9 cellular contexts compared by ENCODE assay signal in genomic region chr17:73278465-73279453, GRCh38. TPM values are rescaled to one million over a fixed set of nuclear protein-coding genes. Genes with fewer than 3 reads are reported as not detected.
DNase-seq lines count a peak whose midpoint lies in the region; ATAC-seq and TF ChIP-seq lines count a peak whose summit lies in the region.
"Had no signal": no experiment of that assay in that cellular context is flagged by ENCODE, and none has a peak within 500 bp of the region (broad histone marks: within the 10 kb centered on the region; RNA-seq: fewer than 3 reads in every experiment).

No MANE protein-coding gene starts in this region.

- H3K27ac ChIP-seq in PC-9 (peak overlapping the region; percentile 14; the same call in 1 of the 2 replicates), spleen (peak overlapping the region in 5 of 8 donors; percentile 5 to 46 (median 38)), brain microvascular endothelial cell (no peak overlapping the region)

- no TSS peak for BruUV-seq in PC-9 (replicated peaks; lab: Mats Ljungman, UMichigan)

- H3K9me2 ChIP-seq in PC-9 (ENCODE audit: insufficient read depth): no peaks in the 10 kb centered on the region

- no peaks in the 10 kb centered on the region; the same call in 1 of the 2 replicates for H3K27me3 Mint-ChIP-seq in HFFc6 (ENCODE audit: insufficient read depth)

- no peak for TF ChIP-seq POLR2A in spleen (IDR thresholded peaks at IDR 0.05)

- H3K4me2 ChIP-seq in PC-9: no peak overlapping the region

- no peak overlapping the region for H3K4me3 ChIP-seq in PC-9
- H3K4me3 ChIP-seq in spleen: no peak overlapping the region
- H3K4me3 ChIP-seq in brain microvascular endothelial cell (ENCODE audit: low read depth, low read length): no peak overlapping the region

- peaks cover 13% of the 10 kb centered on the region for H3K4me1 Mint-ChIP-seq in HFFc6 (ENCODE audit: low read depth)

- H3K79me2 ChIP-seq in PC-9 (ENCODE audit: low read depth): peaks cover 8% of the 10 kb centered on the region

- CTCF ChIA-PET in PC-9 (lab: Charles Lee): interaction anchor here (1.2 kb wide), 1 partner anchor 13 kb away, joined by 4 read pairs; no protein-coding TSS in a partner anchor

- WGBS in spleen, 5 donors: 60 to 72% (median 69%) methylated on average over 13 to 14 of the region's 14 CpGs

- peaks cover 33% of the 10 kb centered on the region for H3F3A ChIP-seq in PC-9 (ENCODE audit: insufficient read depth, low read depth)

- H3K4me3 Mint-ChIP-seq in HFFc6: no peak overlapping the region
- H3K4me3 Mint-ChIP-seq: T-helper 1 cell treated with Interleukin-12 subunit alpha and Interleukin-12 subunit beta and Interleukin-4 antibody, amounts not matched to agents 30 μg/mL and 1 μg/mL, for 36 hours had no signal

- H4K20me1 ChIP-seq in PC-9 (ENCODE audit: insufficient read depth): 0 out of 2 replicates have a peak, but pooled peaks cover 5% of the 10 kb centered on the region

- ATAC-seq in Right ventricle myocardium superior (ENCODE audit: poor library complexity) (peak; percentile 69), GM19035 (IDR thresholded peaks at IDR 0.05; ENCODE audit: unreplicated experiment) (no peak), HG02884 (IDR thresholded peaks at IDR 0.05; ENCODE audit: unreplicated experiment) (no peak), HG03039 (IDR thresholded peaks at IDR 0.05; ENCODE audit: unreplicated experiment) (no peak)

- no peaks in the 10 kb centered on the region; the same call in 1 of the 2 replicates for H3K36me3 Mint-ChIP-seq in HFFc6 (ENCODE audit: low read depth)

- in situ Hi-C loops in brain microvascular endothelial cell (cut with HindIII; ENCODE audit: low pct_ligation_motif_present, low sequenced_read_pairs): no loop called here

- intact Hi-C loops in PC-9 (cut with micrococcal nuclease; ENCODE audit: unreplicated experiment): no loop called here
- intact Hi-C loops in Right ventricle myocardium superior (cut with DNase I): loop anchor here (5.0 kb wide), 1 partner anchor 34 kb away; the partner anchor contains the start of gene CDC42EP4
- intact Hi-C loops in spleen (cut with DNase I; ENCODE audit: low total_unique reads): no loop called here

- DNase-seq in HFFc6: peak; percentile 8
- DNase-seq in PC-9: peak in 1 of 2 experiments; percentile 32
- DNase-seq in Right ventricle myocardium superior: no peak
- DNase-seq in spleen: no peak
- no peak for DNase-seq in brain microvascular endothelial cell

- TF ChIP-seq CTCF in HFFc6 (IDR thresholded peaks at IDR 0.05): no peak
- no peak for TF ChIP-seq CTCF in PC-9 (conservative IDR thresholded peaks at IDR 0.05)
- TF ChIP-seq CTCF in spleen (IDR thresholded peaks at IDR 0.05 in 8 of 11, conservative IDR thresholded peaks at IDR 0.05 in 3 of 11): no peak
- TF ChIP-seq CTCF in brain microvascular endothelial cell (IDR thresholded peaks at IDR 0.05; ENCODE audit: low read depth, low read length, missing control alignments): no peak

- POLR2A ChIA-PET in PC-9 (lab: Charles Lee; ENCODE audit: unreplicated experiment): no interaction called here

- no peaks in the 10 kb centered on the region for H3K27me3 ChIP-seq in PC-9 (ENCODE audit: insufficient read depth, low read depth)
- peaks cover 0 to 4% (median 0%) of the 10 kb centered on the region in 7 donors for H3K27me3 ChIP-seq in spleen (replicated peaks in 1 of 7)
- H3K27me3 ChIP-seq in brain microvascular endothelial cell (replicated peaks): no peaks in the 10 kb centered on the region

- H2AFZ ChIP-seq in PC-9: no peak overlapping the region

- H3K9me3 ChIP-seq in PC-9 (ENCODE audit: insufficient read depth, low read depth): no peaks in the 10 kb centered on the region
- H3K9me3 ChIP-seq in spleen: no peaks in the 10 kb centered on the region

- no peaks in the 10 kb centered on the region for H3K9me3 Mint-ChIP-seq in HFFc6
- H3K9me3 Mint-ChIP-seq: T-helper 1 cell treated with Interleukin-12 subunit alpha and Interleukin-12 subunit beta and Interleukin-4 antibody, amounts not matched to agents 30 μg/mL and 1 μg/mL, for 36 hours had no signal

- H3K27ac Mint-ChIP-seq in HFFc6: 0 out of 2 replicates have a peak overlapping the region, but pooled peaks have one; percentile 5
- H3K27ac Mint-ChIP-seq: T-helper 1 cell treated with Interleukin-12 subunit alpha and Interleukin-12 subunit beta and Interleukin-4 antibody, amounts not matched to agents 30 μg/mL and 1 μg/mL, for 36 hours had no signal

- H3K4me1 ChIP-seq in PC-9 (replicated peaks; ENCODE audit: insufficient read depth): no peaks in the 10 kb centered on the region; the same call in 1 of the 2 replicates
- H3K4me1 ChIP-seq in spleen: peaks cover 0 to 28% (median 11%) of the 10 kb centered on the region in 6 donors

- H3K36me3 ChIP-seq in PC-9 (ENCODE audit: low read depth) (peaks cover under 1% of the 10 kb centered on the region; the same call in 1 of the 2 replicates), spleen (peaks cover 0 to 6% (median 0%) of the 10 kb centered on the region in 6 donors), brain microvascular endothelial cell (replicated peaks) (no peaks in the 10 kb centered on the region)

RNA-seq across cellular contexts. Expression of gene CPSF4L, which starts 17.1 kb away (rescaled TPM):
- not detected for total RNA-seq in HFFc6 (2021; fragmentation: NEBNext Ultra II Directional; extraction: Animal tissue kit (Norgen Biotek cat#: 25700))
- total RNA-seq in PC-9 (2021) (0.52 TPM in 1 of 2 replicates, not detected in the other), Right ventricle myocardium superior (not detected), spleen (not detected)
- not detected for polyA plus RNA-seq in spleen

RNA-seq across cellular contexts. Expression of gene CDC42EP4, which starts 33.0 kb away (rescaled TPM):
- 10 to 100 TPM; 18.1 to 27.8 (median 25.9) TPM for total RNA-seq in HFFc6 (2021; fragmentation: NEBNext Ultra II Directional; extraction: Animal tissue kit (Norgen Biotek cat#: 25700))
- total RNA-seq in PC-9 (2021) (48.4 and 52.0 TPM in 2 replicates), Right ventricle myocardium superior (53.0 TPM), spleen (10 to 100 TPM; 31.9 to 69.6 (median 50.1) TPM)
- polyA plus RNA-seq in spleen: 10 to 100 TPM in 2 of 3 donors, 1 to 10 TPM in 1; 7.9 to 14.0 (median 13.9) TPM
